8 cellular contexts compared by ENCODE assay signal in the genomic region with DNA sequence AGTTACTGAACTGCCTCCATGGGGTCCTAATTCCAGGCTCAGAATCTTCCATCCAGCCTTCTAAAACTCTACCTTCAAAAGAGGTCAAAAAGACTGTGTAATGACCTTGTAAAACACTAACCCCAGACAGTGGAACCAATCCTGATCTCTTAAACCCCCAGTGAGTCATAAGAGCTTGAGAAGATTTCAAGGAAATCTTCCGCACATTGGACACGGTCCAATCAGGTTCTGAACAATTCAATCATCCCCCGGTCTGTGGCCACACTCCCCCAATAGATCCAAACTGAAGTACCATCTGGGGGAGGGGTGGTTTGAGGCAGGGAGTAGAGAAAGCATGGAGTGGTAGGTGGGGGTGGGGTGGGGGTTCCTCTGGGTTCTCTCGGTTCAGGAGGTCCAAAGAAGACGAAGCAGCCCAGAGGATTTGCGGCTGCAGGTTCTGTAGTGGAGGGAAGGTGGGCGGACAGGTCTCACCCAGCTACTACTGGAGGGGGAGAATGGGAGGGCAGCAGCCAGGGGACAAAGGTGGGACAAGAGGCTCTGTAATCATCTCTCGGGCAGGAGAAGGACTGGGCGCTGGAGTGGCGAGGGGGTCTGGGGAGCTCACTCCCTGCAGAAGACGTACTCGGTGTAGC. TPM values are rescaled to one million over a fixed set of nuclear protein-coding genes. Genes with fewer than 3 reads are reported as not detected.
DNase-seq lines count a peak whose midpoint lies in the region; ATAC-seq, FAIRE-seq and TF ChIP-seq lines count a peak whose summit lies in the region.

No MANE protein-coding gene starts in this region.

- no peak for DNase-seq in activated CD8-positive, alpha-beta memory T cell treated with anti-CD3 and anti-CD28 coated beads, Interleukin-2, amount 10 ng/mL, durations not matched to agents 7 days and 5 days
- no peak for DNase-seq in activated CD8-positive, alpha-beta memory T cell treated with anti-CD3 and anti-CD28 coated beads for 24 hours
- DNase-seq in kidney (no peak), NCI-H1436 (lab: John Stamatoyannopoulos, UW) (no peak)

- H3K9me3 Mint-ChIP-seq in activated CD8-positive, alpha-beta memory T cell treated with anti-CD3 and anti-CD28 coated beads, Interleukin-2, amount 10 ng/mL, durations not matched to agents 7 days and 5 days (ENCODE audit: low read depth): no peaks in the 10 kb centered on the region

- TF ChIP-seq CTCF in kidney (IDR thresholded peaks at IDR 0.05; ENCODE audit: borderline replicate concordance, extremely low read depth, insufficient read depth): no peak

- intact Hi-C loops in kidney (cut with DNase I): no loop called here

- peak overlapping the region; percentile 21 to 38 for H3K9ac ChIP-seq in kidney (ENCODE audit: low read length in 2 of 2)

- H3K27ac Mint-ChIP-seq in activated CD8-positive, alpha-beta memory T cell treated with anti-CD3 and anti-CD28 coated beads, Interleukin-2, amount 10 ng/mL, durations not matched to agents 7 days and 5 days: peak overlapping the region; percentile 50

- no peaks in the 10 kb centered on the region for H3K36me3 ChIP-seq in kidney (ENCODE audit: control insufficient read depth in 1 of 2, insufficient read depth in 2 of 2, low read length in 2 of 2)
- no peaks in the 10 kb centered on the region for H3K36me3 ChIP-seq in thymus (ENCODE audit: control insufficient read depth, insufficient read depth)

- H3K4me1 ChIP-seq in kidney (ENCODE audit: control insufficient read depth in 1 of 2, insufficient read depth in 1 of 2, low read depth in 1 of 2, low read length in 2 of 2) (peaks cover 4 to 6% of the 10 kb centered on the region in 2 donors), thymus (ENCODE audit: control insufficient read depth, insufficient read depth, low read length) (peaks cover 8% of the 10 kb centered on the region)

- H3K4me1 Mint-ChIP-seq in activated CD8-positive, alpha-beta memory T cell treated with anti-CD3 and anti-CD28 coated beads, Interleukin-2, amount 10 ng/mL, durations not matched to agents 7 days and 5 days: peaks cover 24% of the 10 kb centered on the region

- H3K27me3 ChIP-seq in thymus (ENCODE audit: control insufficient read depth, insufficient read depth): no peaks in the 10 kb centered on the region

- 7 to 16% (median 11%) methylated on average over 12 of the region's 12 CpGs for WGBS in adipose tissue, 3 donors
- WGBS in thymus: 25% methylated on average over 12 of the region's 12 CpGs

- H3K9me3 ChIP-seq in kidney (ENCODE audit: control insufficient read depth in 1 of 2, low read length in 2 of 2) (no peaks in the 10 kb centered on the region), thymus (ENCODE audit: control insufficient read depth) (no peaks in the 10 kb centered on the region)

- peak overlapping the region; percentile 79 for H3K4me3 Mint-ChIP-seq in activated CD8-positive, alpha-beta memory T cell treated with anti-CD3 and anti-CD28 coated beads, Interleukin-2, amount 10 ng/mL, durations not matched to agents 7 days and 5 days

- H3K27ac ChIP-seq in adipose tissue (ENCODE audit: low read depth, low read length) (peak overlapping the region; percentile 88), kidney (ENCODE audit: low read depth in 2 of 2, low read length in 2 of 2) (peak overlapping the region; percentile 63 to 89), thymus (ENCODE audit: low read depth) (peak overlapping the region; percentile 86)

- H3K36me3 Mint-ChIP-seq in activated CD8-positive, alpha-beta memory T cell treated with anti-CD3 and anti-CD28 coated beads, Interleukin-2, amount 10 ng/mL, durations not matched to agents 7 days and 5 days: no peaks in the 10 kb centered on the region

- CTCF ChIA-PET in activated CD8-positive, alpha-beta memory T cell treated with anti-CD3 and anti-CD28 coated beads, Interleukin-2, amount 10 ng/mL, durations not matched to agents 7 days and 5 days (lab: Charles Lee): interaction anchor here (0.7 to 3.4 kb wide), 13 partner anchors 10 to 1250 kb away, joined by 3 to 14 read pairs (median 4); no protein-coding TSS in a partner anchor

- H3K4me3 ChIP-seq in kidney (ENCODE audit: low read length in 2 of 2): peak overlapping the region; percentile 70 to 72
- peak overlapping the region; percentile 72 for H3K4me3 ChIP-seq in thymus (ENCODE audit: low read length)

- ATAC-seq in activated CD8-positive, alpha-beta memory T cell treated with anti-CD3 and anti-CD28 coated beads, Interleukin-2, amount 10 ng/mL, durations not matched to agents 7 days and 5 days: no peak
- no peak for ATAC-seq in GM18502 (IDR thresholded peaks at IDR 0.05; ENCODE audit: poor library complexity, unreplicated experiment)
- ATAC-seq in GM21447 (IDR thresholded peaks at IDR 0.05; ENCODE audit: unreplicated experiment): no peak

- no peak for FAIRE-seq in kidney (lab: Jason Lieb, UNC)

- peaks cover 56% of the 10 kb centered on the region for H3K27me3 Mint-ChIP-seq in activated CD8-positive, alpha-beta memory T cell treated with anti-CD3 and anti-CD28 coated beads, Interleukin-2, amount 10 ng/mL, durations not matched to agents 7 days and 5 days

RNA-seq across cellular contexts. Expression of a gene that starts 1.5 kb away (rescaled TPM):
- 1 to 10 TPM; 2.4 to 3.7 TPM for total RNA-seq in activated CD8-positive, alpha-beta memory T cell treated with anti-CD3 and anti-CD28 coated beads, Interleukin-2, amount 10 ng/mL, durations not matched to agents 7 days and 5 days
- 10 to 100 TPM in 2 of 3 donors, 1 to 10 TPM in 1; 6.4 to 67.1 (median 40.9) TPM for polyA plus RNA-seq in adipose tissue
- 132 TPM for total RNA-seq in kidney
- 18.0 TPM for polyA plus RNA-seq in kidney (ENCODE audit: insufficient read depth, low read depth, low replicate concordance)
- polyA plus RNA-seq in thymus: 35.4 TPM
